Comparison of ENCODE assay signal across 15 cellular contexts in genomic region chr4:182126567-182126966, GRCh38.
"Had no signal": no experiment of that assay in that cellular context is flagged by ENCODE, and none has a peak within 500 bp of the region (broad histone marks: within the 10 kb centered on the region; RNA-seq: fewer than 3 reads in every experiment).

No MANE protein-coding gene starts in this region.

- H3K4me1 ChIP-seq: ascending aorta, sigmoid colon, upper lobe of left lung had no signal

- FAIRE-seq: islet of Langerhans had no signal

- H3K4me3 ChIP-seq: ascending aorta, coronary artery, sigmoid colon, upper lobe of left lung had no signal

- H3K27me3 ChIP-seq: ascending aorta, sigmoid colon, upper lobe of left lung had no signal

- DNase-seq: activated B cell treated with CpG ODN at 0.5 μM for 24 hours; activated CD4-positive, alpha-beta T cell treated with anti-CD3 and anti-CD28 coated beads, Interleukin-2, amount 10 ng/mL, durations not matched to agents 24 days and 14 days; activated naive CD4-positive, alpha-beta T cell treated with Interleukin-2 at 50 U/mL for 16 hours; activated naive CD8-positive, alpha-beta T cell treated with anti-CD3 and anti-CD28 coated beads, Interleukin-2, amount 50 U/mL, for 24 hours; central memory CD4-positive, alpha-beta T cell; effector CD4-positive, alpha-beta T cell; nephron progenitor cell; sigmoid colon; stimulated activated CD4-positive, alpha-beta T cell treated with anti-CD3 and anti-CD28 coated beads, Interleukin-4, amount 100 ng/mL, for 1 hour; stimulated activated CD8-positive, alpha-beta memory T cell treated with anti-CD3 and anti-CD28 coated beads, Interleukin-4, amount 100 ng/mL, for 48 hours; stimulated activated naive CD8-positive, alpha-beta T cell treated with anti-CD3 and anti-CD28 coated beads, Interleukin-15, Interleukin-2, amounts not matched to agents 100 U/mL and 50 U/mL, for 24 hours; upper lobe of left lung had no signal

- H3K9me3 ChIP-seq: ascending aorta had no signal

- H3K4me1 Mint-ChIP-seq: activated B cell treated with CpG ODN at 0.5 μM for 24 hours; activated CD4-positive, alpha-beta T cell treated with anti-CD3 and anti-CD28 coated beads, Interleukin-2, amount 10 ng/mL, durations not matched to agents 24 days and 14 days; activated naive CD8-positive, alpha-beta T cell treated with anti-CD3 and anti-CD28 coated beads, Interleukin-2, amount 50 U/mL, for 24 hours had no signal

- H3K27ac Mint-ChIP-seq: activated B cell treated with CpG ODN at 0.5 μM for 24 hours; activated CD4-positive, alpha-beta T cell treated with anti-CD3 and anti-CD28 coated beads, Interleukin-2, amount 10 ng/mL, durations not matched to agents 24 days and 14 days; activated naive CD8-positive, alpha-beta T cell treated with anti-CD3 and anti-CD28 coated beads, Interleukin-2, amount 50 U/mL, for 24 hours; nephron progenitor cell had no signal

- H3K4me3 Mint-ChIP-seq: activated B cell treated with CpG ODN at 0.5 μM for 24 hours; activated CD4-positive, alpha-beta T cell treated with anti-CD3 and anti-CD28 coated beads, Interleukin-2, amount 10 ng/mL, durations not matched to agents 24 days and 14 days; activated naive CD8-positive, alpha-beta T cell treated with anti-CD3 and anti-CD28 coated beads, Interleukin-2, amount 50 U/mL, for 24 hours; nephron progenitor cell had no signal

- H3K27me3 Mint-ChIP-seq: activated B cell treated with CpG ODN at 0.5 μM for 24 hours; activated CD4-positive, alpha-beta T cell treated with anti-CD3 and anti-CD28 coated beads, Interleukin-2, amount 10 ng/mL, durations not matched to agents 24 days and 14 days; activated naive CD8-positive, alpha-beta T cell treated with anti-CD3 and anti-CD28 coated beads, Interleukin-2, amount 50 U/mL, for 24 hours had no signal

- H3K36me3 ChIP-seq: ascending aorta, sigmoid colon, upper lobe of left lung had no signal

- H3K27ac ChIP-seq: ascending aorta, coronary artery, sigmoid colon, upper lobe of left lung had no signal
